Comparison of ENCODE assay signal across 14 cellular contexts in genomic region chr13:95607363-95607762, GRCh38. TPM values are rescaled to one million over a fixed set of nuclear protein-coding genes. Genes with fewer than 3 reads are reported as not detected.
DNase-seq lines count a peak whose midpoint lies in the region; ATAC-seq, FAIRE-seq and TF ChIP-seq lines count a peak whose summit lies in the region.
"Had no signal": no experiment of that assay in that cellular context is flagged by ENCODE, and none has a peak within 500 bp of the region (broad histone marks: within the 10 kb centered on the region; RNA-seq: fewer than 3 reads in every experiment).

No MANE protein-coding gene starts in this region.

- H2AFZ ChIP-seq in KMS-11 (ENCODE audit: low read depth) (no peak overlapping the region), SK-N-SH (ENCODE audit: low read depth) (no peak overlapping the region)

- CTCF ChIA-PET in A549 (lab: Yijun Ruan, JAX): interaction anchor here (0.8 to 1.0 kb wide), 4 partner anchors 15 to 227 kb away, joined by 3 to 4 read pairs (median 3); no protein-coding TSS in a partner anchor
- CTCF ChIA-PET in SK-N-SH (lab: Yijun Ruan, JAX): no interaction called here

- TF ChIP-seq CTCF in A549 (IDR thresholded peaks at IDR 0.05): no peak
- TF ChIP-seq CTCF in KMS-11 (conservative IDR thresholded peaks at IDR 0.05; ENCODE audit: low read depth, low read length): no peak
- no peak for TF ChIP-seq CTCF in SK-N-SH (IDR thresholded peaks at IDR 0.05)

- H3K27ac ChIP-seq in A549 (peak overlapping the region; percentile 34 to 73; a peak in 4 of 6 replicates), KMS-11 (peak overlapping the region; percentile 93; the same call in 1 of the 2 replicates), SK-N-SH (ENCODE audit: low read depth in 2 of 2, low read length in 1 of 2) (no peak overlapping the region)

- no peaks in the 10 kb centered on the region for H4K20me1 ChIP-seq in KMS-11 (ENCODE audit: insufficient read depth)
- H4K20me1 ChIP-seq in SK-N-SH (ENCODE audit: insufficient read depth): no peaks in the 10 kb centered on the region

- FAIRE-seq in A549 (lab: Jason Lieb, UNC): no peak
- FAIRE-seq: GM12892, urothelium cell line had no signal

- 28% methylated on average over 1 of the region's 1 CpG for WGBS in A549 (ENCODE audit: missing lambda C conversion rate)
- 15% methylated on average over 1 of the region's 1 CpG for whole genome bisulfite sequencing in SK-N-SH (ENCODE audit: low lambda C conversion rate)

- no peaks in the 10 kb centered on the region for H3K9me2 ChIP-seq in SK-N-SH

- in situ Hi-C loops in KBM-7 (cut with MboI; ENCODE audit: low pct_unique_long_range_greater_than_20kb, low sequenced_read_pairs): no loop called here

- H3K4me2 ChIP-seq in A549 (peak overlapping the region; percentile 51), KMS-11 (peak overlapping the region; percentile 66; the same call in 1 of the 2 replicates), SK-N-SH (no peak overlapping the region)

- TF ChIP-seq RAD21 in A549 (conservative IDR thresholded peaks at IDR 0.05 in 1 of 2, IDR thresholded peaks at IDR 0.05 in 1 of 2) (no peak), SK-N-SH (IDR thresholded peaks at IDR 0.05; ENCODE audit: low read length) (no peak)

- POLR2A ChIA-PET in A549 (lab: Yijun Ruan, JAX): no interaction called here
- POLR2A ChIA-PET in SK-N-SH (lab: Yijun Ruan, JAX): no interaction called here

- no peaks in the 10 kb centered on the region for H3K36me3 ChIP-seq in KMS-11 (ENCODE audit: insufficient read depth)
- H3K36me3 ChIP-seq in SK-N-SH (replicated peaks in 1 of 2; ENCODE audit: control insufficient read depth in 1 of 2, insufficient read depth in 2 of 2, low read length in 1 of 2): peaks cover 39 to 76% of the 10 kb centered on the region in 2 experiments

- DNase-seq in A549 (ENCODE audit: low read depth in 1 of 2, low spot score in 1 of 2) (peak in 1 of 2 experiments; percentile 9), SK-N-SH (no peak), fibroblast of peridontal ligament (ENCODE audit: extremely low read depth) (peak; percentile 51), GF-D8 (lab: John Stamatoyannopoulos, UW) (no peak), NCI-H774 (lab: John Stamatoyannopoulos, UW) (no peak), KBM-7 (no peak)
- DNase-seq in activated CD8-positive, alpha-beta memory T cell treated with anti-CD3 and anti-CD28 coated beads for 24 hours: no peak
- DNase-seq: hippocampal formation, midbrain, NCI-H2107 had no signal

- H3F3A ChIP-seq in SK-N-SH (replicated peaks; ENCODE audit: insufficient read depth): peaks cover 5% of the 10 kb centered on the region

- no peak for TF ChIP-seq POLR2A in A549 (IDR thresholded peaks at IDR 0.05; ENCODE audit: low read length)

- peaks cover 64% of the 10 kb centered on the region for H3K4me1 ChIP-seq in A549
- H3K4me1 ChIP-seq in KMS-11 (ENCODE audit: low read depth, poor library complexity, severe bottlenecking): peaks cover 55% of the 10 kb centered on the region
- peaks cover 5 to 6% of the 10 kb centered on the region in 2 experiments; a peak in 2 of 4 replicates for H3K4me1 ChIP-seq in SK-N-SH (ENCODE audit: control insufficient read depth in 1 of 2, insufficient read depth in 2 of 2, low read depth in 1 of 2, low read length in 1 of 2)

- H3K9ac ChIP-seq in KMS-11: no peak overlapping the region
- no peak overlapping the region for H3K9ac ChIP-seq in SK-N-SH

- no peak for TF ChIP-seq EP300 in A549 (IDR thresholded peaks at IDR 0.05)
- TF ChIP-seq EP300 in SK-N-SH (IDR thresholded peaks at IDR 0.05; ENCODE audit: borderline replicate concordance in 1 of 2, low read depth in 1 of 2, low read length in 1 of 2): no peak

- H3K27me3 ChIP-seq in KMS-11 (ENCODE audit: insufficient read depth, low read depth) (no peaks in the 10 kb centered on the region), SK-N-SH (ENCODE audit: insufficient read depth) (no peaks in the 10 kb centered on the region)

- no peak for ATAC-seq in A549
- ATAC-seq: Right ventricle myocardium inferior had no signal

- H3K9me3 ChIP-seq in A549 (no peaks in the 10 kb centered on the region), SK-N-SH (no peaks in the 10 kb centered on the region)

- no peaks in the 10 kb centered on the region for H3K79me2 ChIP-seq in KMS-11 (ENCODE audit: insufficient read depth, low read depth)
- H3K79me2 ChIP-seq in SK-N-SH (ENCODE audit: insufficient read depth): no peaks in the 10 kb centered on the region

- H3K4me3 ChIP-seq in A549 (no peak overlapping the region), KMS-11 (IDR thresholded peaks at IDR 0.05; ENCODE audit: insufficient read depth, low read depth, low read length) (no peak overlapping the region), SK-N-SH (ENCODE audit: low read depth in 2 of 2, low read length in 1 of 2) (no peak overlapping the region)

TF ChIP-seq in A549, 52 proteins besides CTCF, POLR2A, EP300 and RAD21:
- TF ChIP-seq FOXS1 (CRISPR knock-in tag; IDR thresholded peaks at IDR 0.05) (0 out of 2 replicates have a peak, but pooled peaks have one; percentile 28), NPAS2 (CRISPR knock-in tag; IDR thresholded peaks at IDR 0.05; ENCODE audit: borderline replicate concordance) (no peak)

TF ChIP-seq in SK-N-SH, 30 proteins besides CTCF, POLR2A, EP300 and RAD21:
- no peak for TF ChIP-seq PBX3 (IDR thresholded peaks at IDR 0.05)
- TF ChIP-seq USF2 (IDR thresholded peaks at IDR 0.05; ENCODE audit: borderline replicate concordance, low read depth, low read length): no peak
- TF ChIP-seq MXI1 (IDR thresholded peaks at IDR 0.05; ENCODE audit: low read depth, low read length): no peak
- TF ChIP-seq NFIC (IDR thresholded peaks at IDR 0.05; ENCODE audit: borderline replicate concordance): peak; percentile 72
- no peak for TF ChIP-seq GATA2 (CRISPR knock-in tag; IDR thresholded peaks at IDR 0.05)
- no peak for TF ChIP-seq TAF1 (IDR thresholded peaks at IDR 0.05; ENCODE audit: borderline replicate concordance, low read depth, low read length)

RNA-seq across cellular contexts. Expression of gene DZIP1, which starts 37.1 kb away (rescaled TPM):
- polyA plus RNA-seq in A549 (2011; rRNA removed) (14.8 and 17.1 TPM in 2 replicates), A549 (2017; fragmentation: RNase III; extraction: RNeasy Plus Mini Kit Qiagen cat#74134 plus additional on column Dnase treatment) (11.5 to 12.9 TPM (median 12.7 TPM) in 3 replicates), SK-N-SH (2012; rRNA removed) (15.0 and 15.2 TPM in 2 replicates)
- 6.6 and 10.1 TPM in 2 replicates for polyA plus RNA-seq in A549 (2012; cell fraction: cytosol; rRNA removed)
- 16.2 and 17.8 TPM in 2 replicates for polyA plus RNA-seq in A549 (2012; cell fraction: nucleus; rRNA removed)
- 9.5 and 13.0 TPM in 2 replicates for polyA minus RNA-seq in A549 (2011; rRNA and poly(A)+ RNA removed)
- 13.9 and 16.3 TPM in 2 replicates for polyA plus RNA-seq in SK-N-SH (2012; cell fraction: cytosol; rRNA removed)
- 31.3 and 43.5 TPM in 2 replicates for polyA plus RNA-seq in SK-N-SH (2012; cell fraction: nucleus; rRNA removed)

RNA-seq across cellular contexts. Expression of gene CLDN10, which starts 54.8 kb away (rescaled TPM):
- polyA plus RNA-seq in A549 (2011; rRNA removed) (0.95 and 0.96 TPM in 2 replicates), A549 (2017; fragmentation: RNase III; extraction: RNeasy Plus Mini Kit Qiagen cat#74134 plus additional on column Dnase treatment) (0.12 to 0.18 TPM in 2 of 3 replicates, not detected in the other), SK-N-SH (2012; rRNA removed) (0.05 TPM in 1 of 2 replicates, not detected in the other)
- 0.17 and 0.23 TPM in 2 replicates for polyA plus RNA-seq in A549 (2012; cell fraction: cytosol; rRNA removed)
- 0.06 TPM in 1 of 2 replicates, not detected in the other for polyA plus RNA-seq in A549 (2012; cell fraction: nucleus; rRNA removed)
- polyA minus RNA-seq in A549 (2011; rRNA and poly(A)+ RNA removed): 0.39 TPM in 1 of 2 replicates, not detected in the other
- 0.01 and 0.12 TPM in 2 replicates for polyA plus RNA-seq in SK-N-SH (2012; cell fraction: cytosol; rRNA removed)
- 0.04 TPM in 1 of 2 replicates, not detected in the other for polyA plus RNA-seq in SK-N-SH (2012; cell fraction: nucleus; rRNA removed)

Comparison
In these comparisons a context has a peak if more than half of its experiments do, and no peak if none do; other contexts are left out.
1. H3K27ac ChIP-seq: peak in A549 (2 of 2) and KMS-11 (single experiment); none in SK-N-SH (0 of 2).